In genomic region chr9:78707481-78707977, GRCh38 we compare ENCODE assay signal across 8 cellular contexts.
DNase-seq lines count a peak whose midpoint lies in the region; ATAC-seq and TF ChIP-seq lines count a peak whose summit lies in the region.

No MANE protein-coding gene starts in this region.

- ATAC-seq in GM21360 (IDR thresholded peaks at IDR 0.05; ENCODE audit: unreplicated experiment): peak; percentile 97
- ATAC-seq in HG03439 (IDR thresholded peaks at IDR 0.05; ENCODE audit: unreplicated experiment): peak; percentile 94
- ATAC-seq in activated T-cell treated with anti-CD3 and anti-CD28 coated beads, Interleukin-2, amount 50 U/mL, for 4 hours: no peak
- ATAC-seq in left lung: no peak

- H3K36me3 ChIP-seq in left lung: no peaks in the 10 kb centered on the region

- H3K4me1 ChIP-seq in left lung: no peaks in the 10 kb centered on the region

- no peak for TF ChIP-seq CTCF in left lung (IDR thresholded peaks at IDR 0.05)

- no peak overlapping the region for H3K4me3 ChIP-seq in left lung

- intact Hi-C loops in left lung (cut with DNase I): no loop called here

- H3K27me3 Mint-ChIP-seq in activated T-cell treated with anti-CD3 and anti-CD28 coated beads, Interleukin-2, amount 50 U/mL, for 4 hours (ENCODE audit: low read depth): no peaks in the 10 kb centered on the region

- no peaks in the 10 kb centered on the region for H3K27me3 ChIP-seq in left lung

- H3K4me3 Mint-ChIP-seq in activated T-cell treated with anti-CD3 and anti-CD28 coated beads, Interleukin-2, amount 50 U/mL, for 4 hours: no peak overlapping the region

- TF ChIP-seq POLR2A in erythroblast (IDR thresholded peaks at IDR 0.05; ENCODE audit: low read length): no peak

- peak; percentile 30 for DNase-seq in AG20443 (ENCODE audit: low spot score)
- DNase-seq in astrocyte of the hippocampus (ENCODE audit: low read depth, low spot score): peak; percentile 73
- DNase-seq in activated T-cell treated with anti-CD3 and anti-CD28 coated beads, Interleukin-2, amount 50 U/mL, for 4 hours: no peak
- DNase-seq in left lung: no peak
- no peak for DNase-seq in GM19238 (ENCODE audit: insufficient read length, low spot score)
- no peak for DNase-seq in erythroblast (lab: John Stamatoyannopoulos, UW)

- no peak overlapping the region for H3K27ac ChIP-seq in left lung

- no peaks in the 10 kb centered on the region for H3K36me3 Mint-ChIP-seq in activated T-cell treated with anti-CD3 and anti-CD28 coated beads, Interleukin-2, amount 50 U/mL, for 4 hours (ENCODE audit: insufficient read depth)

- peaks cover 6% of the 10 kb centered on the region for H3K9me3 Mint-ChIP-seq in activated T-cell treated with anti-CD3 and anti-CD28 coated beads, Interleukin-2, amount 50 U/mL, for 4 hours

- H3K9me3 ChIP-seq in left lung: no peaks in the 10 kb centered on the region

- no peaks in the 10 kb centered on the region for H3K4me1 Mint-ChIP-seq in activated T-cell treated with anti-CD3 and anti-CD28 coated beads, Interleukin-2, amount 50 U/mL, for 4 hours (ENCODE audit: low read depth)

Comparison
In these comparisons a context has a peak if more than half of its experiments do, and no peak if none do; other contexts are left out.
1. DNase-seq: peak in AG20443 (single experiment) and astrocyte of the hippocampus (single experiment); none in activated T-cell treated with anti-CD3 and anti-CD28 coated beads, Interleukin-2, amount 50 U/mL, for 4 hours (single experiment), left lung (0 of 2), GM19238 (single experiment) and erythroblast (0 of 2).
2. ATAC-seq: peak in GM21360 (single experiment) and HG03439 (single experiment); none in activated T-cell treated with anti-CD3 and anti-CD28 coated beads, Interleukin-2, amount 50 U/mL, for 4 hours (0 of 2) and left lung (single experiment).